Comparison of ENCODE assay signal across 1 cellular context in genomic region chr18:57942493-57942892, GRCh38.
TF ChIP-seq lines count a peak whose summit lies in the region.

No MANE protein-coding gene starts in this region.

TF ChIP-seq in IMR-90, 13 proteins besides CTCF, POLR2A, EP300 and RAD21:
- TF ChIP-seq MXI1 (IDR thresholded peaks at IDR 0.05; ENCODE audit: borderline replicate concordance, low read depth, low read length) (no peak), USF2 (IDR thresholded peaks at IDR 0.05; ENCODE audit: low read depth, low read length) (no peak), NFE2L2 (IDR thresholded peaks at IDR 0.05; ENCODE audit: low read depth, low read length) (no peak), BHLHE40 (IDR thresholded peaks at IDR 0.05; ENCODE audit: low read depth, low read length) (no peak), RFX5 (IDR thresholded peaks at IDR 0.05; ENCODE audit: low read depth, low read length) (no peak), CEBPB (IDR thresholded peaks at IDR 0.05; ENCODE audit: low read depth, low read length) (no peak), FOS (IDR thresholded peaks at IDR 0.05; ENCODE audit: low read depth, low read length) (no peak), MAFK (IDR thresholded peaks at IDR 0.05; ENCODE audit: low read depth, low read length) (no peak), SMC3 (IDR thresholded peaks at IDR 0.05; ENCODE audit: low read depth, low read length) (no peak), MAZ (IDR thresholded peaks at IDR 0.05; ENCODE audit: borderline replicate concordance, low read depth, low read length) (no peak), RCOR1 (IDR thresholded peaks at IDR 0.05; ENCODE audit: insufficient replicate concordance, low read length) (no peak), CHD1 (IDR thresholded peaks at IDR 0.05; ENCODE audit: low read depth, low read length) (no peak)
- TF ChIP-seq, protein P1, sequence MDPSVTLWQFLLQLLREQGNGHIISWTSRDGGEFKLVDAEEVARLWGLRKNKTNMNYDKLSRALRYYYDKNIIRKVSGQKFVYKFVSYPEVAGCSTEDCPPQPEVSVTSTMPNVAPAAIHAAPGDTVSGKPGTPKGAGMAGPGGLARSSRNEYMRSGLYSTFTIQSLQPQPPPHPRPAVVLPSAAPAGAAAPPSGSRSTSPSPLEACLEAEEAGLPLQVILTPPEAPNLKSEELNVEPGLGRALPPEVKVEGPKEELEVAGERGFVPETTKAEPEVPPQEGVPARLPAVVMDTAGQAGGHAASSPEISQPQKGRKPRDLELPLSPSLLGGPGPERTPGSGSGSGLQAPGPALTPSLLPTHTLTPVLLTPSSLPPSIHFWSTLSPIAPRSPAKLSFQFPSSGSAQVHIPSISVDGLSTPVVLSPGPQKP (IDR thresholded peaks at IDR 0.05; ENCODE audit: borderline replicate concordance, low read depth, low read length), result no peak
